In genomic region chr1:92340154-92340553, GRCh38 we compare ENCODE assay signal across 22 cellular contexts. TPM values are rescaled to one million over a fixed set of nuclear protein-coding genes. Genes with fewer than 3 reads are reported as not detected.
DNase-seq lines count a peak whose midpoint lies in the region; ATAC-seq, FAIRE-seq and TF ChIP-seq lines count a peak whose summit lies in the region.
"Had no signal": no experiment of that assay in that cellular context is flagged by ENCODE, and none has a peak within 500 bp of the region (broad histone marks: within the 10 kb centered on the region; RNA-seq: fewer than 3 reads in every experiment).

No MANE protein-coding gene starts in this region.

- H3K4me3 ChIP-seq in liver (ENCODE audit: low read depth in 1 of 3, low read length in 3 of 3) (no peak overlapping the region), HepG2 (replicated peaks in 1 of 3; ENCODE audit: insufficient read depth in 1 of 3, low read depth in 2 of 3, low read length in 3 of 3) (no peak overlapping the region)
- H3K4me3 ChIP-seq: BLaER1, GM12878 had no signal

- no peak overlapping the region for H2AFZ ChIP-seq in HepG2 (ENCODE audit: low read length)

- H3K4me2 ChIP-seq in HepG2 (ENCODE audit: low read depth, low read length), result no peak overlapping the region
- H3K4me2 ChIP-seq: BLaER1 had no signal

- no peaks in the 10 kb centered on the region for H3K79me2 ChIP-seq in HepG2 (ENCODE audit: insufficient read depth, low read length)

- no peak for TF ChIP-seq EP300 in HepG2 (IDR thresholded peaks at IDR 0.05; ENCODE audit: low read depth in 2 of 2, low read length in 2 of 2)
- TF ChIP-seq EP300 in HepG2 (CRISPR knock-in tag; IDR thresholded peaks at IDR 0.05; ENCODE audit: borderline replicate concordance), result no peak

- H3K27ac ChIP-seq in liver (ENCODE audit: low read depth in 1 of 2, low read length in 2 of 2) (no peak overlapping the region), HepG2 (ENCODE audit: extremely low read length, insufficient read depth, low read length) (no peak overlapping the region)
- H3K27ac ChIP-seq: BLaER1 had no signal

- in situ Hi-C loops in HepG2 (cut with HindIII; ENCODE audit: extremely low pct_ligation_motif_present, low pct_unique_long_range_greater_than_20kb), result no loop called here

- H3K27me3 ChIP-seq in liver (ENCODE audit: control insufficient read depth in 4 of 4, insufficient read depth in 4 of 4, low read length in 3 of 4) (no peaks in the 10 kb centered on the region), HepG2 (ENCODE audit: control insufficient read depth in 1 of 2, insufficient read depth in 2 of 2, low read length in 2 of 2) (no peaks in the 10 kb centered on the region)
- H3K27me3 ChIP-seq: BE2C, BLaER1 had no signal

- H3K4me1 ChIP-seq in liver (ENCODE audit: control insufficient read depth in 4 of 4, insufficient read depth in 4 of 4, low read length in 3 of 4) (peaks cover 0 to 7% (median 3%) of the 10 kb centered on the region in 4 donors), HepG2 (ENCODE audit: insufficient read depth, low read length) (no peaks in the 10 kb centered on the region)
- H3K4me1 ChIP-seq: BE2C, BLaER1 had no signal

- no peak for FAIRE-seq in HepG2 (lab: Jason Lieb, UNC)
- FAIRE-seq: A204.1, GM12878, GM12892, GM18507 had no signal

- H3K36me3 ChIP-seq in liver (ENCODE audit: control insufficient read depth in 4 of 4, insufficient read depth in 3 of 4, low read depth in 1 of 4, low read length in 3 of 4) (peaks cover 0 to 16% (median 2%) of the 10 kb centered on the region in 4 donors), HepG2 (replicated peaks in 1 of 2; ENCODE audit: control insufficient read depth in 1 of 2, insufficient read depth in 2 of 2, low read length in 2 of 2) (peaks cover 5 to 24% of the 10 kb centered on the region in 2 experiments)
- H3K36me3 ChIP-seq: BE2C had no signal

- CTCF ChIA-PET in HepG2 (lab: Yijun Ruan, JAX; ENCODE audit: low intra/inter-chr PET ratio, low total read pairs), result no interaction called here

- no peak for TF ChIP-seq RAD21 in liver (IDR thresholded peaks at IDR 0.05)
- no peak for TF ChIP-seq RAD21 in HepG2 (CRISPR knock-in tag; IDR thresholded peaks at IDR 0.05)

- no peak for TF ChIP-seq POLR2A in HepG2 (IDR thresholded peaks at IDR 0.05; ENCODE audit: insufficient read depth in 1 of 2, low read depth in 2 of 2, low read length in 2 of 2)

- intact Hi-C loops in HepG2 (cut with micrococcal nuclease; ENCODE audit: unreplicated experiment), result no loop called here

- no TSS peak for BruUV-seq in HepG2 (replicated peaks; lab: Mats Ljungman, UMichigan)

- H3K9ac ChIP-seq in liver (ENCODE audit: low read depth in 1 of 2, low read length in 2 of 2) (no peak overlapping the region), HepG2 (ENCODE audit: insufficient read depth, low read depth, low read length) (no peak overlapping the region)
- H3K9ac ChIP-seq: BLaER1 had no signal

- H4K20me1 ChIP-seq in HepG2 (ENCODE audit: insufficient read depth, low read length), result no peaks in the 10 kb centered on the region
- H4K20me1 ChIP-seq: BLaER1 had no signal

- H3K9me3 ChIP-seq in liver (ENCODE audit: control insufficient read depth in 4 of 4, low read length in 3 of 4), result no peaks in the 10 kb centered on the region
- no peaks in the 10 kb centered on the region for H3K9me3 ChIP-seq in HepG2 (ENCODE audit: low read length)
- H3K9me3 ChIP-seq: BE2C, BLaER1 had no signal

- TF ChIP-seq CTCF in liver (IDR thresholded peaks at IDR 0.05; ENCODE audit: low read depth, low read length, missing input control) (no peak), HepG2 (CRISPR knock-in tag; IDR thresholded peaks at IDR 0.05) (no peak)

- WGBS in liver, result 30% methylated on average over 1 of the region's 1 CpG
- WGBS in HepG2 (ENCODE audit: low lambda C conversion rate), result 67% methylated on average over 1 of the region's 1 CpG

- no peak for ATAC-seq in HepG2
- peak; percentile 78 for ATAC-seq in left lobe of liver
- ATAC-seq: GM12878 had no signal

- DNase-seq in HepG2 (ENCODE audit: low spot score), result no peak
- DNase-seq in left lobe of liver (ENCODE audit: low spot score), result no peak
- no peak for DNase-seq in DMS153 treated with DMSO at 0.1 percent for 48 hours (lab: John Stamatoyannopoulos, UW; ENCODE audit: unreplicated experiment)
- DNase-seq in NCI-H2196 treated with DMSO at 0.1 percent for 48 hours (lab: John Stamatoyannopoulos, UW; ENCODE audit: unreplicated experiment), result no peak
- DNase-seq: 8988T; ACHN; BE2C; C1 segment of cervical spinal cord; CD4-positive, alpha-beta memory T cell; CD4-positive, CD25-positive, alpha-beta regulatory T cell; CD8-positive, alpha-beta memory T cell; COR-L47; DMS 273 treated with DMSO at 0.1 percent for 48 hours; DMS153; DMS79 treated with DMSO at 0.1 percent for 48 hours; GDM1 had no signal

- POLR2A ChIA-PET in HepG2 (lab: Yijun Ruan, JAX), result no interaction called here

TF ChIP-seq in HepG2, 621 proteins besides CTCF, POLR2A, EP300 and RAD21 (continues in another document):
- TF ChIP-seq MED13 (CRISPR knock-in tag; IDR thresholded peaks at IDR 0.05), result no peak
- TF ChIP-seq STAT6 (CRISPR knock-in tag; IDR thresholded peaks at IDR 0.05; ENCODE audit: borderline replicate concordance), result no peak

RNA-seq across cellular contexts. Expression of gene RPAP2, which starts 41.3 kb away (rescaled TPM):
- 1 to 10 TPM; 2.7 to 4.9 TPM for total RNA-seq in liver
- polyA plus RNA-seq in liver, result 1 to 10 TPM; 4.0 to 8.6 TPM
- total RNA-seq in HepG2 (2016; rRNA removed; fragmentation: Illumina TruSeq; extraction: Trizol), result 34.8 and 50.7 TPM in 2 replicates
- 23.0 and 24.9 TPM in 2 replicates for total RNA-seq in HepG2 (2016; cell fraction: cytosol; rRNA removed; fragmentation: Illumina TruSeq; extraction: Trizol; ENCODE audit: low read depth)
- total RNA-seq in HepG2 (2016; cell fraction: insoluble cytoplasmic fraction; rRNA removed; fragmentation: Illumina TruSeq; extraction: Trizol), result 33.0 and 51.8 TPM in 2 replicates
- total RNA-seq in HepG2 (2016; cell fraction: membrane; rRNA removed; fragmentation: Illumina TruSeq; extraction: Trizol), result 21.4 and 26.2 TPM in 2 replicates
- 44.4 and 51.0 TPM in 2 replicates for total RNA-seq in HepG2 (2016; cell fraction: nucleus; rRNA removed; fragmentation: Illumina TruSeq; extraction: Trizol)
- polyA plus RNA-seq in HepG2 (2011; rRNA removed), result 6.7 and 10.0 TPM in 2 replicates
- 2.6 and 4.9 TPM in 2 replicates for polyA plus RNA-seq in HepG2 (2011; cell fraction: cytosol; rRNA removed)
- 2.6 and 4.1 TPM in 2 replicates for polyA plus RNA-seq in HepG2 (2011; cell fraction: nucleus; rRNA removed)
- 9.4 and 10.7 TPM in 2 replicates for polyA plus RNA-seq in HepG2 (2012)
- 2.4 and 3.0 TPM in 2 replicates for polyA plus RNA-seq in HepG2 (2016; cell fraction: cytosol; fragmentation: Illumina TruSeq; extraction: Trizol; ENCODE audit: low read depth)
- polyA plus RNA-seq in HepG2 (2016; cell fraction: insoluble cytoplasmic fraction; fragmentation: Illumina TruSeq; extraction: Trizol; ENCODE audit: low read depth), result 33.9 and 34.5 TPM in 2 replicates
- polyA plus RNA-seq in HepG2 (2016; cell fraction: membrane; fragmentation: Illumina TruSeq; extraction: Trizol; ENCODE audit: low read depth), result 5.5 and 6.0 TPM in 2 replicates
- 24.1 and 24.9 TPM in 2 replicates for polyA plus RNA-seq in HepG2 (2016; cell fraction: nucleus; fragmentation: Illumina TruSeq; extraction: Trizol; ENCODE audit: insufficient read depth, low read depth)
- polyA minus RNA-seq in HepG2 (2011; rRNA and poly(A)+ RNA removed; ENCODE audit: low replicate concordance), result 6.8 and 6.9 TPM in 2 replicates
- 7.6 and 8.6 TPM in 2 replicates for polyA minus RNA-seq in HepG2 (2011; cell fraction: cytosol; rRNA and poly(A)+ RNA removed)
- polyA minus RNA-seq in HepG2 (2011; cell fraction: nucleus; rRNA and poly(A)+ RNA removed), result 30.6 and 37.0 TPM in 2 replicates
- 10.5 TPM for total RNA-seq in left lobe of liver

RNA-seq across cellular contexts. Expression of gene GLMN, which starts 41.4 kb away (rescaled TPM):
- 1 to 10 TPM; 3.2 to 3.3 TPM for total RNA-seq in liver
- polyA plus RNA-seq in liver, result 1 to 10 TPM; 1.1 to 3.7 TPM
- total RNA-seq in HepG2 (2016; rRNA removed; fragmentation: Illumina TruSeq; extraction: Trizol), result 18.4 and 27.8 TPM in 2 replicates
- total RNA-seq in HepG2 (2016; cell fraction: cytosol; rRNA removed; fragmentation: Illumina TruSeq; extraction: Trizol; ENCODE audit: low read depth), result 5.5 and 8.7 TPM in 2 replicates
- 19.1 and 26.2 TPM in 2 replicates for total RNA-seq in HepG2 (2016; cell fraction: insoluble cytoplasmic fraction; rRNA removed; fragmentation: Illumina TruSeq; extraction: Trizol)
- total RNA-seq in HepG2 (2016; cell fraction: membrane; rRNA removed; fragmentation: Illumina TruSeq; extraction: Trizol), result 8.2 and 8.5 TPM in 2 replicates
- 24.4 and 26.3 TPM in 2 replicates for total RNA-seq in HepG2 (2016; cell fraction: nucleus; rRNA removed; fragmentation: Illumina TruSeq; extraction: Trizol)
- 5.2 and 5.9 TPM in 2 replicates for polyA plus RNA-seq in HepG2 (2011; rRNA removed)
- polyA plus RNA-seq in HepG2 (2011; cell fraction: cytosol; rRNA removed), result 1.0 and 1.8 TPM in 2 replicates
- polyA plus RNA-seq in HepG2 (2011; cell fraction: nucleus; rRNA removed), result 4.1 and 6.7 TPM in 2 replicates
- 5.8 and 8.6 TPM in 2 replicates for polyA plus RNA-seq in HepG2 (2012)
- 3.6 and 4.2 TPM in 2 replicates for polyA plus RNA-seq in HepG2 (2016; cell fraction: cytosol; fragmentation: Illumina TruSeq; extraction: Trizol; ENCODE audit: low read depth)
- polyA plus RNA-seq in HepG2 (2016; cell fraction: insoluble cytoplasmic fraction; fragmentation: Illumina TruSeq; extraction: Trizol; ENCODE audit: low read depth), result 21.0 and 21.8 TPM in 2 replicates
- 5.6 and 6.0 TPM in 2 replicates for polyA plus RNA-seq in HepG2 (2016; cell fraction: membrane; fragmentation: Illumina TruSeq; extraction: Trizol; ENCODE audit: low read depth)
- 38.7 and 49.5 TPM in 2 replicates for polyA plus RNA-seq in HepG2 (2016; cell fraction: nucleus; fragmentation: Illumina TruSeq; extraction: Trizol; ENCODE audit: insufficient read depth, low read depth)
- 0.74 and 0.96 TPM in 2 replicates for polyA minus RNA-seq in HepG2 (2011; rRNA and poly(A)+ RNA removed; ENCODE audit: low replicate concordance)
- polyA minus RNA-seq in HepG2 (2011; cell fraction: cytosol; rRNA and poly(A)+ RNA removed), result 1.4 and 1.6 TPM in 2 replicates
- 21.6 and 23.6 TPM in 2 replicates for polyA minus RNA-seq in HepG2 (2011; cell fraction: nucleus; rRNA and poly(A)+ RNA removed)
- 2.0 TPM for total RNA-seq in left lobe of liver
